Comparison of ENCODE assay signal across 8 cellular contexts in genomic region chrX:132219343-132219768, GRCh38. TPM values are rescaled to one million over a fixed set of nuclear protein-coding genes. Genes with fewer than 3 reads are reported as not detected.
A peak's percentile ranks its signal among the peaks of the same experiment; 100 is the strongest.
DNase-seq lines count a peak whose midpoint lies in the region; ATAC-seq, FAIRE-seq and TF ChIP-seq lines count a peak whose summit lies in the region.

Gene RAP2C (minus strand): TSS chrX:132219447. CDS start chrX:132217268, 2,179 bp downstream.

- peak; percentile 57 for ATAC-seq in GM21447 (IDR thresholded peaks at IDR 0.05; ENCODE audit: unreplicated experiment)

- peaks cover 4% of the 10 kb centered on the region; the same call in 1 of the 2 replicates for H4K20me1 ChIP-seq in OCI-LY3 (ENCODE audit: insufficient read depth, low read length)

- TF ChIP-seq CTCF in D721Med (IDR thresholded peaks at IDR 0.05; ENCODE audit: insufficient read depth, missing control alignments) (peak; percentile 53), OCI-LY3 (IDR thresholded peaks at IDR 0.05; ENCODE audit: low read depth, low read length) (peak; percentile 57)

- no peak for DNase-seq in D721Med (ENCODE audit: insufficient read length, low spot score)
- DNase-seq in HUDEP-2 (lab: John Stamatoyannopoulos, UW; ENCODE audit: unreplicated experiment in 76 of 76) = peak in 72 of 76 experiments; percentile 1 to 77 (median 48)
- peak; percentile 54 for DNase-seq in activated T-cell treated with anti-CD3 and anti-CD28 coated beads, Interleukin-2, amount 50 U/mL, for 1 hour
- DNase-seq in stimulated activated naive CD4-positive, alpha-beta T cell (lab: John Stamatoyannopoulos, UW) = peak in 5 of 6 experiments; percentile 2 to 35 (median 24)

- 4 to 18% methylated on average over 6 of the region's 6 CpGs for WGBS in esophagus, 2 donors

- H3K27me3 ChIP-seq in OCI-LY3 (ENCODE audit: low read depth, low read length) = no peaks in the 10 kb centered on the region
- no peaks in the 10 kb centered on the region for H3K27me3 ChIP-seq in esophagus (ENCODE audit: control insufficient read depth in 1 of 2, insufficient read depth in 2 of 2, low read length in 2 of 2)
- H3K27me3 ChIP-seq in mucosa of rectum (ENCODE audit: control insufficient read depth in 2 of 2, insufficient read depth in 2 of 2, low read length in 2 of 2) = no peaks in the 10 kb centered on the region

- peaks cover 36% of the 10 kb centered on the region for H3K79me2 ChIP-seq in OCI-LY3 (ENCODE audit: low read length)

- FAIRE-seq in D721Med (lab: Jason Lieb, UNC) = no peak

- peaks cover 23% of the 10 kb centered on the region for H3K4me1 ChIP-seq in OCI-LY3 (ENCODE audit: low read length)
- no peaks in the 10 kb centered on the region for H3K4me1 ChIP-seq in esophagus (ENCODE audit: control insufficient read depth in 2 of 2, insufficient read depth in 2 of 2, low read length in 1 of 2)
- H3K4me1 ChIP-seq in mucosa of rectum (ENCODE audit: control insufficient read depth in 2 of 2, insufficient read depth in 2 of 2, low read length in 2 of 2) = peaks cover 4% of the 10 kb centered on the region in 2 donors

- peak within 1 kb of the TSS; percentile 85 for H2AFZ ChIP-seq in OCI-LY3 (ENCODE audit: low read depth, low read length)

- peaks cover 4% of the 10 kb centered on the region for H3K36me3 ChIP-seq in OCI-LY3 (replicated peaks; ENCODE audit: low read depth, low read length)
- no peaks in the 10 kb centered on the region for H3K36me3 ChIP-seq in esophagus (ENCODE audit: control insufficient read depth in 2 of 2, insufficient read depth in 2 of 2, low read length in 1 of 2)
- H3K36me3 ChIP-seq in mucosa of rectum (ENCODE audit: control insufficient read depth in 2 of 2, insufficient read depth in 2 of 2, low read length in 2 of 2) = no peaks in the 10 kb centered on the region

- H3K9ac ChIP-seq in OCI-LY3 (ENCODE audit: low read length) = peak within 1 kb of the TSS; percentile 87
- peak within 1 kb of the TSS; percentile 75 to 78 for H3K9ac ChIP-seq in mucosa of rectum (ENCODE audit: low read depth in 1 of 2, low read length in 2 of 2)

- peak within 1 kb of the TSS; percentile 94 for H3K4me3 ChIP-seq in OCI-LY3 (ENCODE audit: low read length)
- peak within 1 kb of the TSS; percentile 56 to 67 for H3K4me3 ChIP-seq in esophagus (ENCODE audit: low read depth in 1 of 2, low read length in 2 of 2)
- H3K4me3 ChIP-seq in mucosa of rectum (ENCODE audit: low read length in 2 of 2) = peak within 1 kb of the TSS; percentile 73 to 83

- H3K27ac ChIP-seq in OCI-LY3 (ENCODE audit: low read length) = peak within 1 kb of the TSS; percentile 76
- peak within 1 kb of the TSS; percentile 89 to 99 for H3K27ac ChIP-seq in esophagus (ENCODE audit: low read depth in 2 of 2, low read length in 1 of 2)
- peak within 1 kb of the TSS; percentile 88 to 92 for H3K27ac ChIP-seq in mucosa of rectum (ENCODE audit: low read depth in 2 of 2, low read length in 2 of 2)

- H3K9me3 ChIP-seq in OCI-LY3 (ENCODE audit: insufficient read depth, low read length) = no peaks in the 10 kb centered on the region
- no peaks in the 10 kb centered on the region for H3K9me3 ChIP-seq in esophagus (ENCODE audit: control insufficient read depth in 2 of 2, insufficient read depth in 1 of 2, low read depth in 1 of 2, low read length in 1 of 2)
- no peaks in the 10 kb centered on the region for H3K9me3 ChIP-seq in mucosa of rectum (ENCODE audit: control insufficient read depth in 2 of 2, low read length in 2 of 2)

- peak within 1 kb of the TSS; percentile 86 for H3K4me2 ChIP-seq in OCI-LY3 (ENCODE audit: low read length)

RNA-seq across cellular contexts. Expression of gene RAP2C, which starts in this region (rescaled TPM):
- polyA plus RNA-seq in esophagus = 10 to 100 TPM; 12.8 to 13.0 TPM
